In genomic region chr3:58596828-58597518, GRCh38 we compare ENCODE assay signal across 28 cellular contexts. TPM values are rescaled to one million over a fixed set of nuclear protein-coding genes. Genes with fewer than 3 reads are reported as not detected.
DNase-seq lines count a peak whose midpoint lies in the region; ATAC-seq, FAIRE-seq and TF ChIP-seq lines count a peak whose summit lies in the region.
"Had no signal": no experiment of that assay in that cellular context is flagged by ENCODE, and none has a peak within 500 bp of the region (broad histone marks: within the 10 kb centered on the region; RNA-seq: fewer than 3 reads in every experiment).

No MANE protein-coding gene starts in this region.

- H3K9me3 Mint-ChIP-seq in effector memory CD8-positive, alpha-beta T cell, result no peaks in the 10 kb centered on the region
- H3K9me3 Mint-ChIP-seq: CD4-positive, alpha-beta memory T cell had no signal

- intact Hi-C loops in HepG2 (cut with micrococcal nuclease; ENCODE audit: unreplicated experiment), result no loop called here
- intact Hi-C loops in body of pancreas (cut with DNase I), result no loop called here
- intact Hi-C loops in right lobe of liver (cut with DNase I), result no loop called here

- H3K36me3 ChIP-seq in liver (ENCODE audit: control insufficient read depth in 4 of 4, insufficient read depth in 3 of 4, low read depth in 1 of 4, low read length in 3 of 4) (no peaks in the 10 kb centered on the region), HepG2 (replicated peaks in 1 of 2; ENCODE audit: control insufficient read depth in 1 of 2, insufficient read depth in 2 of 2, low read length in 2 of 2) (no peaks in the 10 kb centered on the region), body of pancreas (replicated peaks in 1 of 2; ENCODE audit: insufficient read depth in 1 of 2, low read depth in 2 of 2) (no peaks in the 10 kb centered on the region), right lobe of liver (no peaks in the 10 kb centered on the region)
- H3K36me3 ChIP-seq: BE2C, BLaER1 had no signal

- no peak for TF ChIP-seq EP300 in HepG2 (IDR thresholded peaks at IDR 0.05; ENCODE audit: low read depth in 2 of 2, low read length in 2 of 2)
- no peak for TF ChIP-seq EP300 in HepG2 (CRISPR knock-in tag; IDR thresholded peaks at IDR 0.05; ENCODE audit: borderline replicate concordance)

- no TSS peak for BruUV-seq in HepG2 (replicated peaks; lab: Mats Ljungman, UMichigan)

- H3K4me2 ChIP-seq in HepG2 (ENCODE audit: low read depth, low read length), result no peak overlapping the region
- H3K4me2 ChIP-seq: BLaER1 had no signal

- H3K27ac ChIP-seq in liver (ENCODE audit: low read depth in 1 of 2, low read length in 2 of 2) (peak overlapping the region in 1 of 2 donors; percentile 10), HepG2 (ENCODE audit: extremely low read length, insufficient read depth, low read length) (no peak overlapping the region), body of pancreas (peak overlapping the region in 1 of 4 donors; percentile 20), right lobe of liver (peak overlapping the region in 2 of 3 donors; percentile 70 to 77)
- H3K27ac ChIP-seq: BLaER1 had no signal

- in situ Hi-C loops in HepG2 (cut with HindIII; ENCODE audit: extremely low pct_ligation_motif_present, low pct_unique_long_range_greater_than_20kb), result no loop called here

- H3K27me3 ChIP-seq in liver (ENCODE audit: control insufficient read depth in 4 of 4, insufficient read depth in 4 of 4, low read length in 3 of 4), result no peaks in the 10 kb centered on the region
- peaks cover 0 to 3% of the 10 kb centered on the region in 2 experiments; a peak in 2 of 5 replicates for H3K27me3 ChIP-seq in HepG2 (ENCODE audit: control insufficient read depth in 1 of 2, insufficient read depth in 2 of 2, low read length in 2 of 2)
- H3K27me3 ChIP-seq in body of pancreas, result no peaks in the 10 kb centered on the region
- H3K27me3 ChIP-seq in right lobe of liver, result no peaks in the 10 kb centered on the region
- H3K27me3 ChIP-seq: BE2C, BLaER1 had no signal

- peaks cover 11 to 29% of the 10 kb centered on the region in 2 donors for H3K27me3 Mint-ChIP-seq in effector memory CD8-positive, alpha-beta T cell

- DNase-seq in HepG2 (ENCODE audit: low spot score) (no peak), body of pancreas (no peak), iris pigment epithelial cell (ENCODE audit: low read depth) (peak; percentile 13), right lobe of liver (no peak), NAMALWA (ENCODE audit: low spot score) (no peak)
- DNase-seq in effector memory CD8-positive, alpha-beta T cell, result no peak
- DNase-seq: 8988T; ACHN; BE2C; C1 segment of cervical spinal cord; CD4-positive, alpha-beta memory T cell; CD4-positive, CD25-positive, alpha-beta regulatory T cell; CD8-positive, alpha-beta memory T cell; COR-L47; DMS 273 treated with DMSO at 0.1 percent for 48 hours; DMS153; DMS53; DMS79; GF-D8 had no signal

- H2AFZ ChIP-seq in HepG2 (ENCODE audit: low read length), result no peak overlapping the region

- no peak overlapping the region for H3K27ac Mint-ChIP-seq in effector memory CD8-positive, alpha-beta T cell
- H3K27ac Mint-ChIP-seq: CD14-positive monocyte; CD4-positive, alpha-beta memory T cell; CD4-positive, CD25-positive, alpha-beta regulatory T cell; CD8-positive, alpha-beta memory T cell had no signal

- no peaks in the 10 kb centered on the region for H3K36me3 Mint-ChIP-seq in effector memory CD8-positive, alpha-beta T cell (ENCODE audit: insufficient read depth)
- H3K36me3 Mint-ChIP-seq: CD14-positive monocyte; CD4-positive, alpha-beta memory T cell; CD4-positive, CD25-positive, alpha-beta regulatory T cell; CD8-positive, alpha-beta memory T cell had no signal

- FAIRE-seq in HepG2 (lab: Jason Lieb, UNC), result no peak
- FAIRE-seq: A204.1, G401.6, GM12891, GM19239 had no signal

- H3K4me3 Mint-ChIP-seq in effector memory CD8-positive, alpha-beta T cell, result no peak overlapping the region
- H3K4me3 Mint-ChIP-seq: CD14-positive monocyte; CD4-positive, alpha-beta memory T cell; CD4-positive, CD25-positive, alpha-beta regulatory T cell; CD8-positive, alpha-beta memory T cell had no signal

- H3K4me3 ChIP-seq in liver (ENCODE audit: low read depth in 1 of 3, low read length in 3 of 3) (no peak overlapping the region), HepG2 (replicated peaks in 1 of 3; ENCODE audit: insufficient read depth in 1 of 3, low read depth in 2 of 3, low read length in 3 of 3) (no peak overlapping the region), body of pancreas (no peak overlapping the region), right lobe of liver (no peak overlapping the region)
- H3K4me3 ChIP-seq: BLaER1 had no signal

- TF ChIP-seq RAD21 in liver (IDR thresholded peaks at IDR 0.05), result no peak
- no peak for TF ChIP-seq RAD21 in HepG2 (CRISPR knock-in tag; IDR thresholded peaks at IDR 0.05)

- WGBS in liver, result 28% methylated on average over 4 of the region's 4 CpGs
- 19% methylated on average over 4 of the region's 4 CpGs for WGBS in HepG2 (ENCODE audit: low lambda C conversion rate)
- 34 to 40% methylated on average over 4 of the region's 4 CpGs for WGBS in body of pancreas, 2 donors
- WGBS in right lobe of liver (ENCODE audit: insufficient coverage, low coverage, low lambda C conversion rate, missing lambda C conversion rate), result 17% methylated on average over 4 of the region's 4 CpGs

- ATAC-seq in HepG2 (no peak), body of pancreas (peak; percentile 33), right lobe of liver (peak; percentile 52 to 73 (median 72)), HG02588 (IDR thresholded peaks at IDR 0.05; ENCODE audit: unreplicated experiment) (no peak)
- ATAC-seq in effector memory CD8-positive, alpha-beta T cell (replicated peaks), result no peak

- TF ChIP-seq CTCF in liver (IDR thresholded peaks at IDR 0.05; ENCODE audit: low read depth, low read length, missing input control) (no peak), HepG2 (CRISPR knock-in tag; IDR thresholded peaks at IDR 0.05) (no peak), body of pancreas (IDR thresholded peaks at IDR 0.05) (no peak), right lobe of liver (IDR thresholded peaks at IDR 0.05) (no peak)

- no peak overlapping the region for H3K9ac ChIP-seq in liver (ENCODE audit: low read depth in 1 of 2, low read length in 2 of 2)
- no peak overlapping the region for H3K9ac ChIP-seq in HepG2 (ENCODE audit: insufficient read depth, low read depth, low read length)
- H3K9ac ChIP-seq: BLaER1 had no signal

- POLR2A ChIA-PET in HepG2 (lab: Yijun Ruan, JAX), result no interaction called here

- no peaks in the 10 kb centered on the region for H4K20me1 ChIP-seq in HepG2 (ENCODE audit: insufficient read depth, low read length)
- H4K20me1 ChIP-seq: BLaER1 had no signal

- H3K4me1 ChIP-seq in liver (ENCODE audit: control insufficient read depth in 4 of 4, insufficient read depth in 4 of 4, low read length in 3 of 4) (peaks cover 5 to 40% (median 28%) of the 10 kb centered on the region in 4 donors), HepG2 (ENCODE audit: insufficient read depth, low read length) (peaks cover 12% of the 10 kb centered on the region), body of pancreas (peaks cover 5% of the 10 kb centered on the region), right lobe of liver (peaks cover 0 to 25% (median 11%) of the 10 kb centered on the region in 4 donors)
- H3K4me1 ChIP-seq: BE2C had no signal

- no peaks in the 10 kb centered on the region for H3K79me2 ChIP-seq in HepG2 (ENCODE audit: insufficient read depth, low read length)

- H3K4me1 Mint-ChIP-seq in effector memory CD8-positive, alpha-beta T cell (ENCODE audit: low read depth in 2 of 2), result no peaks in the 10 kb centered on the region
- H3K4me1 Mint-ChIP-seq: CD14-positive monocyte; CD4-positive, alpha-beta memory T cell; CD4-positive, CD25-positive, alpha-beta regulatory T cell; CD8-positive, alpha-beta memory T cell had no signal

- TF ChIP-seq POLR2A in HepG2 (IDR thresholded peaks at IDR 0.05; ENCODE audit: insufficient read depth in 1 of 2, low read depth in 2 of 2, low read length in 2 of 2) (no peak), body of pancreas (IDR thresholded peaks at IDR 0.05) (no peak), right lobe of liver (IDR thresholded peaks at IDR 0.05) (no peak)

- H3K9me3 ChIP-seq in liver (ENCODE audit: control insufficient read depth in 4 of 4, low read length in 3 of 4) (no peaks in the 10 kb centered on the region), HepG2 (ENCODE audit: low read length) (no peaks in the 10 kb centered on the region), body of pancreas (no peaks in the 10 kb centered on the region), right lobe of liver (no peaks in the 10 kb centered on the region)
- H3K9me3 ChIP-seq: BE2C, BLaER1 had no signal

- CTCF ChIA-PET in HepG2 (lab: Yijun Ruan, JAX; ENCODE audit: low intra/inter-chr PET ratio, low total read pairs), result no interaction called here

RNA-seq across cellular contexts. Expression of gene FAM107A, which starts 19.8 kb away (rescaled TPM):
- 1 to 10 TPM in 1 of 2 donors, under 1 TPM in 1; 0.05 to 1.3 TPM for total RNA-seq in liver
- polyA plus RNA-seq in liver, result 1 to 10 TPM; 1.5 to 4.7 TPM
- total RNA-seq in HepG2 (2016; rRNA removed; fragmentation: Illumina TruSeq; extraction: Trizol), result not detected in 2 replicates
- total RNA-seq in HepG2 (2016; cell fraction: cytosol; rRNA removed; fragmentation: Illumina TruSeq; extraction: Trizol; ENCODE audit: low read depth), result not detected in 2 replicates
- not detected in 2 replicates for total RNA-seq in HepG2 (2016; cell fraction: insoluble cytoplasmic fraction; rRNA removed; fragmentation: Illumina TruSeq; extraction: Trizol)
- not detected in 2 replicates for total RNA-seq in HepG2 (2016; cell fraction: membrane; rRNA removed; fragmentation: Illumina TruSeq; extraction: Trizol)
- not detected in 2 replicates for total RNA-seq in HepG2 (2016; cell fraction: nucleus; rRNA removed; fragmentation: Illumina TruSeq; extraction: Trizol)
- not detected in 2 replicates for polyA plus RNA-seq in HepG2 (2011; rRNA removed)
- polyA plus RNA-seq in HepG2 (2011; cell fraction: cytosol; rRNA removed), result not detected in 2 replicates
- polyA plus RNA-seq in HepG2 (2011; cell fraction: nucleus; rRNA removed), result not detected in 2 replicates
- polyA plus RNA-seq in HepG2 (2012), result 0.13 and 0.62 TPM in 2 replicates
- not detected in 2 replicates for polyA plus RNA-seq in HepG2 (2016; cell fraction: cytosol; fragmentation: Illumina TruSeq; extraction: Trizol; ENCODE audit: low read depth)
- polyA plus RNA-seq in HepG2 (2016; cell fraction: insoluble cytoplasmic fraction; fragmentation: Illumina TruSeq; extraction: Trizol; ENCODE audit: low read depth), result not detected in 2 replicates
- polyA plus RNA-seq in HepG2 (2016; cell fraction: membrane; fragmentation: Illumina TruSeq; extraction: Trizol; ENCODE audit: low read depth), result not detected in 2 replicates
- polyA plus RNA-seq in HepG2 (2016; cell fraction: nucleus; fragmentation: Illumina TruSeq; extraction: Trizol; ENCODE audit: insufficient read depth, low read depth), result not detected in 2 replicates
- not detected in 2 replicates for polyA minus RNA-seq in HepG2 (2011; rRNA and poly(A)+ RNA removed; ENCODE audit: low replicate concordance)
- not detected in 2 replicates for polyA minus RNA-seq in HepG2 (2011; cell fraction: cytosol; rRNA and poly(A)+ RNA removed)
- not detected in 2 replicates for polyA minus RNA-seq in HepG2 (2011; cell fraction: nucleus; rRNA and poly(A)+ RNA removed)
- total RNA-seq in body of pancreas, result 10 to 100 TPM; 14.5 to 26.4 TPM
- total RNA-seq in right lobe of liver, result 1 to 10 TPM in 3 of 6 experiments, under 1 TPM in 3; 0.33 to 3.6 (median 1.6) TPM
- total RNA-seq: A673; CD4-positive, alpha-beta memory T cell; CD4-positive, CD25-positive, alpha-beta regulatory T cell; CD8-positive, alpha-beta memory T cell had no signal
- polyA plus RNA-seq: CD14-positive monocyte; CD4-positive, alpha-beta memory T cell; CD4-positive, CD25-positive, alpha-beta regulatory T cell; CD8-positive, alpha-beta memory T cell had no signal

RNA-seq across cellular contexts. Expression of gene ACOX2, which starts 60.0 kb away (rescaled TPM):
- 100 to 1,000 TPM in 1 of 2 donors, 10 to 100 TPM in 1; 74.3 to 179 TPM for total RNA-seq in liver
- polyA plus RNA-seq in liver, result 100 to 1,000 TPM; 104 to 214 TPM
- 41.1 and 42.6 TPM in 2 replicates for total RNA-seq in HepG2 (2016; rRNA removed; fragmentation: Illumina TruSeq; extraction: Trizol)
- 13.1 and 13.7 TPM in 2 replicates for total RNA-seq in HepG2 (2016; cell fraction: cytosol; rRNA removed; fragmentation: Illumina TruSeq; extraction: Trizol; ENCODE audit: low read depth)
- 39.0 and 39.8 TPM in 2 replicates for total RNA-seq in HepG2 (2016; cell fraction: insoluble cytoplasmic fraction; rRNA removed; fragmentation: Illumina TruSeq; extraction: Trizol)
- total RNA-seq in HepG2 (2016; cell fraction: membrane; rRNA removed; fragmentation: Illumina TruSeq; extraction: Trizol), result 18.6 and 20.4 TPM in 2 replicates
- 48.2 and 48.3 TPM in 2 replicates for total RNA-seq in HepG2 (2016; cell fraction: nucleus; rRNA removed; fragmentation: Illumina TruSeq; extraction: Trizol)
- polyA plus RNA-seq in HepG2 (2011; rRNA removed), result 98.5 and 105 TPM in 2 replicates
- 49.0 and 60.3 TPM in 2 replicates for polyA plus RNA-seq in HepG2 (2011; cell fraction: cytosol; rRNA removed)
- polyA plus RNA-seq in HepG2 (2011; cell fraction: nucleus; rRNA removed), result 306 and 373 TPM in 2 replicates
- polyA plus RNA-seq in HepG2 (2012), result 29.8 and 60.1 TPM in 2 replicates
- polyA plus RNA-seq in HepG2 (2016; cell fraction: cytosol; fragmentation: Illumina TruSeq; extraction: Trizol; ENCODE audit: low read depth), result 12.5 and 13.1 TPM in 2 replicates
- polyA plus RNA-seq in HepG2 (2016; cell fraction: insoluble cytoplasmic fraction; fragmentation: Illumina TruSeq; extraction: Trizol; ENCODE audit: low read depth), result 50.0 and 58.0 TPM in 2 replicates
- polyA plus RNA-seq in HepG2 (2016; cell fraction: membrane; fragmentation: Illumina TruSeq; extraction: Trizol; ENCODE audit: low read depth), result 16.6 and 17.1 TPM in 2 replicates
- polyA plus RNA-seq in HepG2 (2016; cell fraction: nucleus; fragmentation: Illumina TruSeq; extraction: Trizol; ENCODE audit: insufficient read depth, low read depth), result 86.5 and 86.8 TPM in 2 replicates
- 95.4 TPM in 1 of 2 replicates, not detected in the other for polyA minus RNA-seq in HepG2 (2011; rRNA and poly(A)+ RNA removed; ENCODE audit: low replicate concordance)
- polyA minus RNA-seq in HepG2 (2011; cell fraction: cytosol; rRNA and poly(A)+ RNA removed), result 23.3 and 26.9 TPM in 2 replicates
- 86.3 and 110 TPM in 2 replicates for polyA minus RNA-seq in HepG2 (2011; cell fraction: nucleus; rRNA and poly(A)+ RNA removed)
- total RNA-seq in body of pancreas, result 1 to 10 TPM; 2.3 to 5.9 TPM
- total RNA-seq in right lobe of liver, result 100 to 1,000 TPM in 3 of 6 experiments, 10 to 100 TPM in 3; 67.8 to 269 (median 149) TPM
- total RNA-seq: CD4-positive, alpha-beta memory T cell; CD4-positive, CD25-positive, alpha-beta regulatory T cell; CD8-positive, alpha-beta memory T cell had no signal
- polyA plus RNA-seq: CD4-positive, alpha-beta memory T cell; CD4-positive, CD25-positive, alpha-beta regulatory T cell; CD8-positive, alpha-beta memory T cell had no signal

Comparison
In these comparisons a context has a peak if more than half of its experiments do, and no peak if none do; other contexts are left out.
1. ATAC-seq: peak in body of pancreas (single experiment) and right lobe of liver (4 of 4); none in HepG2 (single experiment), HG02588 (single experiment) and effector memory CD8-positive, alpha-beta T cell (single experiment).